Comparison of ENCODE assay signal across 12 cellular contexts in genomic region chr7:830069-830468, GRCh38. TPM values are rescaled to one million over a fixed set of nuclear protein-coding genes. Genes with fewer than 3 reads are reported as not detected.
DNase-seq lines count a peak whose midpoint lies in the region; ATAC-seq lines count a peak whose summit lies in the region.
"Had no signal": no experiment of that assay in that cellular context is flagged by ENCODE, and none has a peak within 500 bp of the region (broad histone marks: within the 10 kb centered on the region; RNA-seq: fewer than 3 reads in every experiment).

No MANE protein-coding gene starts in this region.

- no peaks in the 10 kb centered on the region for H3K9me3 Mint-ChIP-seq in activated naive CD8-positive, alpha-beta T cell treated with anti-CD3 and anti-CD28 coated beads, Interleukin-2, amount 50 U/mL, for 24 hours

- H3K27ac Mint-ChIP-seq in activated naive CD8-positive, alpha-beta T cell treated with anti-CD3 and anti-CD28 coated beads, Interleukin-2, amount 50 U/mL, for 24 hours: peak overlapping the region; percentile 98

- H3K27ac ChIP-seq in stomach smooth muscle (ENCODE audit: low read length): peak overlapping the region; percentile 87

- peaks cover 75% of the 10 kb centered on the region for H3K4me1 ChIP-seq in stomach smooth muscle (ENCODE audit: control insufficient read depth, insufficient read depth, low read length)

- peaks cover 23% of the 10 kb centered on the region for H3K36me3 Mint-ChIP-seq in activated naive CD8-positive, alpha-beta T cell treated with anti-CD3 and anti-CD28 coated beads, Interleukin-2, amount 50 U/mL, for 24 hours (ENCODE audit: low read depth)

- no peak overlapping the region for H3K9ac ChIP-seq in stomach smooth muscle (ENCODE audit: low read length in 2 of 2)

- no peak overlapping the region for H3K4me3 Mint-ChIP-seq in activated naive CD8-positive, alpha-beta T cell treated with anti-CD3 and anti-CD28 coated beads, Interleukin-2, amount 50 U/mL, for 24 hours

- intact Hi-C loops in left colon (cut with DNase I, micrococcal nuclease): loop anchor here in 1 of 2 donors (10.0 kb wide), 1 partner anchor 45 kb away; no protein-coding TSS in a partner anchor

- H3K4me3 ChIP-seq in stomach smooth muscle (ENCODE audit: low read length in 2 of 2): no peak overlapping the region
- H3K4me3 ChIP-seq: right lobe of liver had no signal

- H3K27me3 ChIP-seq in stomach smooth muscle (ENCODE audit: control insufficient read depth in 1 of 2, insufficient read depth in 2 of 2, low read length in 2 of 2): no peaks in the 10 kb centered on the region
- H3K27me3 ChIP-seq: right lobe of liver had no signal

- no peak for ATAC-seq in activated naive CD8-positive, alpha-beta T cell treated with anti-CD3 and anti-CD28 coated beads, Interleukin-2, amount 50 U/mL, for 24 hours
- ATAC-seq in left colon (peak; percentile 51), GM19397 (IDR thresholded peaks at IDR 0.05; ENCODE audit: unreplicated experiment) (no peak), GM21526 (IDR thresholded peaks at IDR 0.05; ENCODE audit: low FRiP score, unreplicated experiment) (no peak), GM21529 (IDR thresholded peaks at IDR 0.05; ENCODE audit: unreplicated experiment) (no peak)

- H3K4me1 Mint-ChIP-seq in activated naive CD8-positive, alpha-beta T cell treated with anti-CD3 and anti-CD28 coated beads, Interleukin-2, amount 50 U/mL, for 24 hours: peaks cover 49% of the 10 kb centered on the region

- H3K27me3 Mint-ChIP-seq in activated naive CD8-positive, alpha-beta T cell treated with anti-CD3 and anti-CD28 coated beads, Interleukin-2, amount 50 U/mL, for 24 hours: no peaks in the 10 kb centered on the region

- H3K9me3 ChIP-seq in stomach smooth muscle (ENCODE audit: control insufficient read depth in 2 of 2, low read length in 2 of 2): no peaks in the 10 kb centered on the region
- H3K9me3 ChIP-seq: right lobe of liver had no signal

- DNase-seq in NCI-H1092 (lab: John Stamatoyannopoulos, UW) (peak; percentile 14), NCI-H1092 treated with DMSO at 0.1 percent for 48 hours (lab: John Stamatoyannopoulos, UW) (no peak), left colon (no peak)
- no peak for DNase-seq in activated naive CD8-positive, alpha-beta T cell treated with anti-CD3 and anti-CD28 coated beads, Interleukin-2, amount 50 U/mL, for 24 hours
- DNase-seq: erythroblast, NCI-H526, right lobe of liver, SW 1271 had no signal

- H3K36me3 ChIP-seq in stomach smooth muscle (ENCODE audit: control insufficient read depth in 2 of 2, insufficient read depth in 2 of 2, low read length in 2 of 2): peaks cover 0 to 2% of the 10 kb centered on the region in 2 donors
- H3K36me3 ChIP-seq: right lobe of liver had no signal

RNA-seq across cellular contexts. Expression of gene SUN1, which starts 2.2 kb away (rescaled TPM):
- total RNA-seq in left colon: 100 to 1,000 TPM; 149 to 158 TPM

RNA-seq across cellular contexts. Expression of gene GET4, which starts 46.3 kb away (rescaled TPM):
- total RNA-seq in left colon: 10 to 100 TPM; 45.1 to 46.0 TPM
